Comparison of ENCODE assay signal across 9 cellular contexts in genomic region chr10:84613336-84614021, GRCh38.
DNase-seq lines count a peak whose midpoint lies in the region; ATAC-seq, FAIRE-seq and TF ChIP-seq lines count a peak whose summit lies in the region.
"Had no signal": no experiment of that assay in that cellular context is flagged by ENCODE, and none has a peak within 500 bp of the region (broad histone marks: within the 10 kb centered on the region; RNA-seq: fewer than 3 reads in every experiment).

No MANE protein-coding gene starts in this region.

- 25 to 37% methylated on average over 7 of the region's 7 CpGs for WGBS in pancreas, 2 donors

- H3K4me1 ChIP-seq in pancreas = no peaks in the 10 kb centered on the region
- H3K4me1 ChIP-seq: BLaER1 had no signal

- H3K4me3 ChIP-seq in pancreas = no peak overlapping the region
- H3K4me3 ChIP-seq: BLaER1 had no signal

- no peak overlapping the region for H3K27ac ChIP-seq in pancreas
- H3K27ac ChIP-seq: BLaER1 had no signal

- FAIRE-seq in pancreas (lab: Jason Lieb, UNC) = no peak

- H3K36me3 ChIP-seq in pancreas = no peaks in the 10 kb centered on the region
- H3K36me3 ChIP-seq: BLaER1 had no signal

- peak; percentile 71 for ATAC-seq in HG03378 (IDR thresholded peaks at IDR 0.05; ENCODE audit: unreplicated experiment)
- peak; percentile 77 for ATAC-seq in esophagus mucosa
- peak; percentile 66 to 95 (median 89) for ATAC-seq in pancreas
- no peak for ATAC-seq in activated CD4-positive, CD25-positive, alpha-beta regulatory T cell treated with anti-CD3 and anti-CD28 coated beads, Interleukin-2, amount 50 U/mL, for 24 hours

- intact Hi-C loops in pancreas (cut with DNase I) = no loop called here

- H3K9me3 ChIP-seq in pancreas = no peaks in the 10 kb centered on the region

- peak in 2 of 4 donors; percentile 14 to 29 for TF ChIP-seq CTCF in pancreas (IDR thresholded peaks at IDR 0.05)

- DNase-seq in SIG-M5 treated with dmso at 0.1 percent for 504 hours (lab: John Stamatoyannopoulos, UW; ENCODE audit: unreplicated experiment) = peak; percentile 31
- no peak for DNase-seq in SIG-M5 (lab: John Stamatoyannopoulos, UW)
- DNase-seq in NCI-H748 (lab: John Stamatoyannopoulos, UW; ENCODE audit: unreplicated experiment) = peak; percentile 65
- DNase-seq in pancreas = peak in 1 of 6 donors; percentile 41
- DNase-seq in OCI-M2 (lab: John Stamatoyannopoulos, UW; ENCODE audit: unreplicated experiment) = no peak

- no peaks in the 10 kb centered on the region for H3K27me3 ChIP-seq in pancreas
- H3K27me3 ChIP-seq: BLaER1 had no signal

Comparison
In these comparisons a context has a peak if more than half of its experiments do, and no peak if none do; other contexts are left out.
1. DNase-seq: peak in SIG-M5 treated with dmso at 0.1 percent for 504 hours (single experiment) and NCI-H748 (single experiment); none in SIG-M5 (single experiment) and OCI-M2 (single experiment).
2. ATAC-seq: peak in HG03378 (single experiment), esophagus mucosa (single experiment) and pancreas (4 of 4); none in activated CD4-positive, CD25-positive, alpha-beta regulatory T cell treated with anti-CD3 and anti-CD28 coated beads, Interleukin-2, amount 50 U/mL, for 24 hours (0 of 2).